Comparison of ENCODE assay signal across 21 cellular contexts in genomic region chr2:100627653-100628300, GRCh38.
DNase-seq lines count a peak whose midpoint lies in the region; ATAC-seq and TF ChIP-seq lines count a peak whose summit lies in the region.
"Had no signal": no experiment of that assay in that cellular context is flagged by ENCODE, and none has a peak within 500 bp of the region (broad histone marks: within the 10 kb centered on the region; RNA-seq: fewer than 3 reads in every experiment).

No MANE protein-coding gene starts in this region.

- H3K4me3 Mint-ChIP-seq in brain: peak overlapping the region in 1 of 5 experiments; percentile 5
- H3K4me3 Mint-ChIP-seq: B cell; CD4-positive, alpha-beta memory T cell had no signal

- 71 to 72% methylated on average over 7 of the region's 7 CpGs for WGBS in tibial nerve, 2 donors

- DNase-seq in cardiac septum (ENCODE audit: low spot score): peak; percentile 27
- DNase-seq in left cardiac atrium: no peak
- DNase-seq in mesenteric fat pad (ENCODE audit: low spot score): peak; percentile 81
- DNase-seq in tibial nerve (ENCODE audit: low spot score in 2 of 2): no peak
- no peak for DNase-seq in DMS 273 treated with DMSO at 0.1 percent for 48 hours (lab: John Stamatoyannopoulos, UW)
- DNase-seq: Caco-2; CD4-positive, alpha-beta memory T cell; DMS153; GOT3; HCEC 1CT; IMR-90; NCI-H1105 treated with DMSO at 0.1 percent for 48 hours; NCI-H2029 treated with DMSO at 0.1 percent for 48 hours; NCI-H446 treated with DMSO at 0.1 percent for 48 hours; NCI-H526 treated with DMSO at 0.1 percent for 48 hours; Right ventricle myocardium superior had no signal

- ATAC-seq in left cardiac atrium (no peak), HG03520 (IDR thresholded peaks at IDR 0.05; ENCODE audit: unreplicated experiment) (no peak), HG03432 (IDR thresholded peaks at IDR 0.05; ENCODE audit: unreplicated experiment) (no peak)

- no peaks in the 10 kb centered on the region for H3K9me3 ChIP-seq in tibial nerve
- H3K9me3 ChIP-seq: Caco-2 had no signal

- peaks cover 50% of the 10 kb centered on the region for H3K4me1 Mint-ChIP-seq in brain
- H3K4me1 Mint-ChIP-seq: B cell had no signal

- intact Hi-C loops in cardiac septum (cut with DNase I) (no loop called here), left cardiac atrium (cut with DNase I) (no loop called here)

- no peak overlapping the region for H3K27ac ChIP-seq in tibial nerve
- H3K27ac ChIP-seq: KMS-11 had no signal

- H3K4me1 ChIP-seq in tibial nerve: no peaks in the 10 kb centered on the region
- H3K4me1 ChIP-seq: Caco-2 had no signal

- H3K27me3 ChIP-seq in tibial nerve: no peaks in the 10 kb centered on the region

- no peaks in the 10 kb centered on the region for H3K9me3 Mint-ChIP-seq in brain

- TF ChIP-seq CTCF in brain (conservative IDR thresholded peaks at IDR 0.05) (no peak), tibial nerve (IDR thresholded peaks at IDR 0.05) (no peak)

- no peak overlapping the region for H3K4me3 ChIP-seq in tibial nerve

- no peak for TF ChIP-seq POLR2A in tibial nerve (IDR thresholded peaks at IDR 0.05)

- no peaks in the 10 kb centered on the region for H3K36me3 ChIP-seq in tibial nerve

- no peaks in the 10 kb centered on the region for H3K36me3 Mint-ChIP-seq in brain
- H3K36me3 Mint-ChIP-seq: CD4-positive, alpha-beta memory T cell had no signal

- H3K27ac Mint-ChIP-seq in brain: peak overlapping the region in 3 of 5 experiments; percentile 10 to 77 (median 15)
- H3K27ac Mint-ChIP-seq: B cell; CD4-positive, alpha-beta memory T cell had no signal

- no peak for TF ChIP-seq EP300 in tibial nerve (IDR thresholded peaks at IDR 0.05)

- H3K27me3 Mint-ChIP-seq in brain: peaks cover 16% of the 10 kb centered on the region
- H3K27me3 Mint-ChIP-seq: CD4-positive, alpha-beta memory T cell had no signal

Comparison
In these comparisons a context has a peak if more than half of its experiments do, and no peak if none do; other contexts are left out.
1. DNase-seq: peak in cardiac septum (single experiment) and mesenteric fat pad (single experiment); none in left cardiac atrium (single experiment), tibial nerve (0 of 2) and DMS 273 treated with DMSO at 0.1 percent for 48 hours (single experiment).